9 cellular contexts compared by ENCODE assay signal in genomic region chr15:54345827-54346226, GRCh38.
"Had no signal": no experiment of that assay in that cellular context is flagged by ENCODE, and none has a peak within 500 bp of the region (broad histone marks: within the 10 kb centered on the region; RNA-seq: fewer than 3 reads in every experiment).

No MANE protein-coding gene starts in this region.

- H3K4me1 Mint-ChIP-seq: IgD-negative memory B cell had no signal

- H3K36me3 Mint-ChIP-seq: IgD-negative memory B cell had no signal

- H3K4me3 ChIP-seq: K562 had no signal

- H3K4me3 Mint-ChIP-seq: IgD-negative memory B cell had no signal

- H3K4me2 ChIP-seq: KMS-11 had no signal

- H3K27ac Mint-ChIP-seq: IgD-negative memory B cell had no signal

- FAIRE-seq: HepG2, HTR-8/SVneo, K562 had no signal

- H3K9ac ChIP-seq: KMS-11 had no signal

- H3K27ac ChIP-seq: HL-60, KMS-11 had no signal

- ATAC-seq: HepG2, K562 had no signal

- DNase-seq: IMR-90, KBM-7, KG1 had no signal

- H3K27me3 Mint-ChIP-seq: IgD-negative memory B cell had no signal
